ENCODE assay signal across 8 cellular contexts in genomic region chr9:6055213-6055612, GRCh38. TPM values are rescaled to one million over a fixed set of nuclear protein-coding genes. Genes with fewer than 3 reads are reported as not detected.
A peak's percentile ranks its signal among the peaks of the same experiment; 100 is the strongest.
DNase-seq lines count a peak whose midpoint lies in the region; ATAC-seq and TF ChIP-seq lines count a peak whose summit lies in the region.

No MANE protein-coding gene starts in this region.

- no peaks in the 10 kb centered on the region for H3K9me3 ChIP-seq in A673 (ENCODE audit: low read depth, low read length, poor library complexity, severe bottlenecking)

- H3K9me3 Mint-ChIP-seq in activated CD4-positive, alpha-beta T cell treated with anti-CD3 and anti-CD28 coated beads, Interleukin-2, amount 10 ng/mL, durations not matched to agents 7 days and 5 days = peaks cover 2% of the 10 kb centered on the region
- H3K9me3 Mint-ChIP-seq in progenitor cell of endocrine pancreas (ENCODE audit: low read depth) = peaks cover 7% of the 10 kb centered on the region

- H3K4me3 Mint-ChIP-seq in activated CD4-positive, alpha-beta T cell treated with anti-CD3 and anti-CD28 coated beads, Interleukin-2, amount 10 ng/mL, durations not matched to agents 7 days and 5 days = no peak overlapping the region
- no peak overlapping the region for H3K4me3 Mint-ChIP-seq in progenitor cell of endocrine pancreas (ENCODE audit: low read depth)

- H3K27ac Mint-ChIP-seq in activated CD4-positive, alpha-beta T cell treated with anti-CD3 and anti-CD28 coated beads, Interleukin-2, amount 10 ng/mL, durations not matched to agents 7 days and 5 days = no peak overlapping the region
- no peak overlapping the region for H3K27ac Mint-ChIP-seq in progenitor cell of endocrine pancreas

- peak; percentile 44 for ATAC-seq in HG03095 (IDR thresholded peaks at IDR 0.05; ENCODE audit: unreplicated experiment)
- ATAC-seq in GM21528 (IDR thresholded peaks at IDR 0.05; ENCODE audit: low FRiP score, unreplicated experiment) = no peak

- TF ChIP-seq CTCF in A673 (conservative IDR thresholded peaks at IDR 0.05; ENCODE audit: low read depth, low read length) = peak; percentile 66
- TF ChIP-seq CTCF in progenitor cell of endocrine pancreas (IDR thresholded peaks at IDR 0.05; ENCODE audit: unreplicated experiment) = peak; percentile 62

- no peaks in the 10 kb centered on the region for H3K27me3 ChIP-seq in A673 (replicated peaks; ENCODE audit: insufficient read depth, low read depth, low read length, poor library complexity)

- CTCF ChIA-PET in A673 (lab: Charles Lee) = interaction anchor here (0.7 to 2.4 kb wide), 3 partner anchors 25 to 251 kb away, joined by 3 to 16 read pairs (median 3); no protein-coding TSS in a partner anchor
- CTCF ChIA-PET in activated CD4-positive, alpha-beta T cell treated with anti-CD3 and anti-CD28 coated beads, Interleukin-2, amount 10 ng/mL, durations not matched to agents 7 days and 5 days (lab: Charles Lee) = no interaction called here

- DNase-seq in A673 (ENCODE audit: low spot score) = peak; percentile 85
- DNase-seq in GM04503 (ENCODE audit: low read depth) = peak; percentile 63
- peak; percentile 41 for DNase-seq in NCI-H2227 treated with DMSO at 0.1 percent for 48 hours (lab: John Stamatoyannopoulos, UW)
- peak; percentile 75 for DNase-seq in activated CD4-positive, alpha-beta T cell treated with anti-CD3 and anti-CD28 coated beads, Interleukin-2, amount 10 ng/mL, durations not matched to agents 7 days and 5 days
- peak; percentile 82 for DNase-seq in glomerular endothelial cell (ENCODE audit: extremely low read depth, low read depth, low spot score)
- no peak for DNase-seq in progenitor cell of endocrine pancreas (ENCODE audit: low spot score, unreplicated experiment)

- BruUV-seq in A673 (replicated peaks; lab: Mats Ljungman, UMichigan) = no TSS peak

- H3K27me3 Mint-ChIP-seq in activated CD4-positive, alpha-beta T cell treated with anti-CD3 and anti-CD28 coated beads, Interleukin-2, amount 10 ng/mL, durations not matched to agents 7 days and 5 days = peaks cover 12% of the 10 kb centered on the region
- H3K27me3 Mint-ChIP-seq in progenitor cell of endocrine pancreas = no peaks in the 10 kb centered on the region

- intact Hi-C loops in A673 (cut with micrococcal nuclease; ENCODE audit: unreplicated experiment) = loop anchor here (2.0 kb wide), 3 partner anchors 252 to 612 kb away; no protein-coding TSS in a partner anchor

- POLR2A ChIA-PET in A673 (lab: Charles Lee; ENCODE audit: low non-redundant PET) = no interaction called here
- POLR2A ChIA-PET in activated CD4-positive, alpha-beta T cell treated with anti-CD3 and anti-CD28 coated beads, Interleukin-2, amount 10 ng/mL, durations not matched to agents 7 days and 5 days (lab: Charles Lee) = no interaction called here

- peaks cover 3% of the 10 kb centered on the region for H3K4me1 Mint-ChIP-seq in activated CD4-positive, alpha-beta T cell treated with anti-CD3 and anti-CD28 coated beads, Interleukin-2, amount 10 ng/mL, durations not matched to agents 7 days and 5 days
- H3K4me1 Mint-ChIP-seq in progenitor cell of endocrine pancreas (ENCODE audit: low read depth) = no peaks in the 10 kb centered on the region

- H3K36me3 ChIP-seq in A673 (ENCODE audit: insufficient read depth, low read length, poor library complexity, severe bottlenecking) = no peaks in the 10 kb centered on the region

- H3K4me3 ChIP-seq in A673 (ENCODE audit: low read depth, low read length, poor library complexity, severe bottlenecking) = no peak overlapping the region

- H3K4me1 ChIP-seq in A673 (ENCODE audit: insufficient read depth, low read length, poor library complexity, severe bottlenecking) = peaks cover 12% of the 10 kb centered on the region

- no peak overlapping the region for H3K27ac ChIP-seq in A673 (ENCODE audit: low read depth, low read length, poor library complexity, severe bottlenecking)

- H3K36me3 Mint-ChIP-seq in activated CD4-positive, alpha-beta T cell treated with anti-CD3 and anti-CD28 coated beads, Interleukin-2, amount 10 ng/mL, durations not matched to agents 7 days and 5 days (ENCODE audit: low read depth) = no peaks in the 10 kb centered on the region
- H3K36me3 Mint-ChIP-seq in progenitor cell of endocrine pancreas (ENCODE audit: insufficient read depth) = no peaks in the 10 kb centered on the region

RNA-seq across cellular contexts. Expression of gene RANBP6, which starts 39.8 kb away (rescaled TPM):
- total RNA-seq in A673 (2021) (16.8 and 20.1 TPM in 2 replicates), glomerular endothelial cell (25.3 and 30.7 TPM in 2 replicates), progenitor cell of endocrine pancreas (20.2 and 20.8 TPM in 2 replicates)
- total RNA-seq in activated CD4-positive, alpha-beta T cell treated with anti-CD3 and anti-CD28 coated beads, Interleukin-2, amount 10 ng/mL, durations not matched to agents 7 days and 5 days = 10 to 100 TPM; 20.0 to 21.8 TPM
